Comparison of ENCODE assay signal across 13 cellular contexts in the genomic region with DNA sequence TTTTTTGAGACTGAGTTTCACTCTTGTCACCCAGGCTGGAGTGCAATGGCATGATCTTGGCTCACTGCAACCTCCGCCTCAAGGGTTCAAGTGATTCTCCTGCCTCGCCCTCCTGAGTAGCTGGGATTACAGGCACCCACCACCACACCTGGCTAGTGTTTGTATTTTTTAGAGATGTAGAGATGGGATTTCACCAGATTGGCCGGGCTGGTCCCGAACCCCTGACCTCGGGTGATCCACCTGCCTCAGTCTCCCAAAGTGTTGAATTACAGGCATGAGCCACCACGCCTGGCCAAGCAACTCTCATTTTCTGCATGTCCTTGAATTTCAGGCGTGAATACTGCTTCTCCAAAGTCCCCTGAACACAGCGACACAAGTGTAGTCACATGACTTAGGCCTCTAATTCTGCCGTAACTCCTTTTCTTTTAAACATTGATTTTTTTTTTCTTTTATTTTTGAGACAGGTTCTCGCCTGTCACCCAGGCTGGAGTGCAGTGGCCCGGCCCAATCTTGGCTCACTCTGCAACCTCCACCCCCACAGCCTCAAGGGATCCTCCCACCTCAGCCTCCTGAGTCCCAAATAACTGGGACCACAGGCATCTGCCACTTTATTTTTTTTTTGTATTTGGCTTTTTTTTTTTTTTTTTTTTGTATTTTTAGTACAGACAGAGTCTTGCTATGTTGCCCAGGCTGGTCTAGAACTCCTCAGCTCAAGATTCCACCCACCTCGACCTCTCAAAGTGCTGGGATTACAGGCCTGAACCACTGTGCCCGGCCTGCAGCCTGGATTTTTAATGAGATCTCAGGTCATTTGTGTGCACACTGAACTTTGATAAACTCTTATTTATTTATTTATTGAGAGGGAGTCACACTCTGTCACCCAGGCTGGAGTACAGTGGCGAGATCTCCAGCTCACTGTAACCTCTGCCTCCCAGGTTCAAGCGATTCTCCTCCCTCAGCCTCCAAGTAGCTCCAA.
DNase-seq lines count a peak whose midpoint lies in the region; ATAC-seq and TF ChIP-seq lines count a peak whose summit lies in the region.
"Had no signal": no experiment of that assay in that cellular context is flagged by ENCODE, and none has a peak within 500 bp of the region (broad histone marks: within the 10 kb centered on the region; RNA-seq: fewer than 3 reads in every experiment).

No MANE protein-coding gene starts in this region.

- no peaks in the 10 kb centered on the region for H3K4me1 Mint-ChIP-seq in chondrocyte (ENCODE audit: low read depth)
- H3K4me1 Mint-ChIP-seq: CD8-positive, alpha-beta memory T cell had no signal

- no peak overlapping the region for H3K27ac Mint-ChIP-seq in chondrocyte (ENCODE audit: unreplicated experiment)
- H3K27ac Mint-ChIP-seq: CD8-positive, alpha-beta memory T cell had no signal

- DNase-seq in D341Med (ENCODE audit: low spot score) (peak; percentile 3), GM10248 (ENCODE audit: extremely low spot score) (peak; percentile 3), chondrocyte (ENCODE audit: low spot score) (peak; percentile 75), mesenteric fat pad (ENCODE audit: low spot score) (peak; percentile 86), NCI-H2171 treated with DMSO at 0.1 percent for 48 hours (lab: John Stamatoyannopoulos, UW) (no peak)
- no peak for DNase-seq in stimulated activated CD4-positive, alpha-beta T cell treated with anti-CD3 and anti-CD28 coated beads, Interleukin-2, amount 100 ng/mL, for 48 hours
- DNase-seq: Caco-2; CD8-positive, alpha-beta memory T cell; DMS 273 treated with DMSO at 0.1 percent for 48 hours; GM23248; KBM-7 had no signal

- no peak overlapping the region for H3K4me3 Mint-ChIP-seq in chondrocyte (ENCODE audit: unreplicated experiment)
- H3K4me3 Mint-ChIP-seq: CD8-positive, alpha-beta memory T cell had no signal

- H3K36me3 Mint-ChIP-seq in chondrocyte (ENCODE audit: low read depth), result no peaks in the 10 kb centered on the region
- H3K36me3 Mint-ChIP-seq: CD8-positive, alpha-beta memory T cell had no signal

- no peaks in the 10 kb centered on the region for H3K27me3 Mint-ChIP-seq in chondrocyte (ENCODE audit: low read depth)

- CTCF ChIA-PET in GM10248 (lab: Yijun Ruan, JAX), result no interaction called here

- TF ChIP-seq CTCF in GM10248 (IDR thresholded peaks at IDR 0.05; ENCODE audit: control extremely low read depth, extremely low read depth, low read depth, missing control alignments) (no peak), chondrocyte (IDR thresholded peaks at IDR 0.05) (no peak)

- ATAC-seq in GM18861 (IDR thresholded peaks at IDR 0.05; ENCODE audit: unreplicated experiment), result no peak
- ATAC-seq: HCT116 had no signal

- POLR2A ChIA-PET in GM10248 (lab: Yijun Ruan, JAX), result no interaction called here

- peaks cover 20% of the 10 kb centered on the region for H3K9me3 Mint-ChIP-seq in chondrocyte (ENCODE audit: low read depth)

Comparison
In these comparisons a context has a peak if more than half of its experiments do, and no peak if none do; other contexts are left out.
1. DNase-seq: peak in D341Med (single experiment), GM10248 (single experiment), chondrocyte (single experiment) and mesenteric fat pad (single experiment); none in stimulated activated CD4-positive, alpha-beta T cell treated with anti-CD3 and anti-CD28 coated beads, Interleukin-2, amount 100 ng/mL, for 48 hours (0 of 2) and NCI-H2171 treated with DMSO at 0.1 percent for 48 hours (single experiment).